Comparison of ENCODE assay signal across 6 cellular contexts in the genomic region with DNA sequence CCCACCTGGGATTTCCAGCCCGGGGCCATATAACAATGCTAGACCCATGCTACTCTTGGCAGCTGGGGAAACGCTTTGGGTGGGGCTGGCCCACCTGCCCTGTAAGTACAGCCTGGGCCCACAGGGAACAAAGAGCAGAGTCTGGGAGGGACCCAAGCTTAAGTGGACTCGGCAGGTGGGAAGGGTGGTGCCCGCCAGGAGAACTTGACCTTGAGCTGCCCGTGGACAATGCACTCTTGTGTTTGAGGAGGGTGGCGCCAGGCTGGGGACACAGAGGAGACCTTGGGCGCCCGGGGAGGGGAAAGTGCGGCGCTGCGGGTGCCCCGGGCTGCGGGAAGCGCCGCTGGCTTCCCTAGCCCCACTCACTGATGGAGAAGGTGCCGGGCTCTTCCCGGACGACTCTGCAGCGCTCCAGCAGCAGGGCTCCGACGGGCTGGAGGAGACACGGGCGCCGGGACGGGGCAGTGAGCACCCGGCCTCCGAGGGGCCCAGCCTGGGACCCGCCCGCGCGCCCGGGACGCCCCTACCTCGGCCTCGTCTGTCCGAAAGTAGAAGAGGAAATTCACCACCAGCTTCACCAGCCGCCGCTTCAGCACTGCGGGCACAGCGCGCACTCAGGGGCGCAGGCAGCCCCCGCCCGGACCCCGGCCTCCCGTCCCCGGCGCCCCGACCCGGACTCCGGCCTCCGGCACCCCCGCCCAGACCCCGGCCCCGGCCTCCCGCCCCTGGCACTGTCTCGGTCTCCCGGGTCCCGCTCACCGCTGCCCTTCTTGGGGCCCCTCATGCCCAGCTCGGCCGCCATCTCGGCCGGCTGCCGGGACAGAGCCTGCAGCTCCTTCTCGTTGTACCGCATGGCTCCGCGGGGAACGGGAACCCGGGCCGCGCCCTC. TPM values are rescaled to one million over a fixed set of nuclear protein-coding genes. Genes with fewer than 3 reads are reported as not detected.
A peak's percentile ranks its signal among the peaks of the same experiment; 100 is the strongest.
DNase-seq lines count a peak whose midpoint lies in the region; ATAC-seq and TF ChIP-seq lines count a peak whose summit lies in the region.

No MANE protein-coding gene starts in this region.

- ATAC-seq in GM18907 (IDR thresholded peaks at IDR 0.05; ENCODE audit: unreplicated experiment), result peak; percentile 20
- peak; percentile 4 for ATAC-seq in HG03342 (IDR thresholded peaks at IDR 0.05; ENCODE audit: unreplicated experiment)
- ATAC-seq in left lung, result peak; percentile 45

- peaks cover 0 to 36% of the 10 kb centered on the region in 2 donors for H3K36me3 ChIP-seq in left lung

- peaks cover 40 to 68% of the 10 kb centered on the region in 2 donors for H3K4me1 ChIP-seq in left lung

- CTCF ChIA-PET in HEK293T (lab: Yijun Ruan, JAX), result interaction anchor here (0.6 to 2.9 kb wide), 5 partner anchors 39 to 148 kb away, joined by 3 to 12 read pairs (median 4); no protein-coding TSS in a partner anchor

- H3K4me3 ChIP-seq in left lung, result peak overlapping the region; percentile 83 to 98

- no peak for TF ChIP-seq CTCF in left lung (IDR thresholded peaks at IDR 0.05)

- H3K27ac ChIP-seq in left lung, result peak overlapping the region; percentile 98 to 100

- H3K9me3 ChIP-seq in left lung, result no peaks in the 10 kb centered on the region

- intact Hi-C loops in left lung (cut with DNase I), result loop anchor here (5.0 to 10.0 kb wide), 2 partner anchors 37 to 81 kb away; partner anchors contain the start of gene AP3D1 (in 1 of the 2)

- H3K27me3 ChIP-seq in left lung, result no peaks in the 10 kb centered on the region

- POLR2A ChIA-PET in HEK293T (lab: Yijun Ruan, JAX), result interaction anchor here (1.1 to 1.6 kb wide), 3 partner anchors 36 to 92 kb away, joined by 3 to 11 read pairs (median 5); partner anchors contain the start of gene AP3D1

- DNase-seq in activated CD4-positive, alpha-beta T cell treated with anti-CD3 and anti-CD28 coated beads, Interleukin-2, amount 50 U/mL, for 48 hours, result peak; percentile 18 to 19
- DNase-seq in left lung (peak in 1 of 2 donors; percentile 70), cerebellar cortex (ENCODE audit: low spot score) (no peak), HEK293T (ENCODE audit: extremely low spot score) (no peak)

TF ChIP-seq in HEK293T, 16 proteins besides CTCF, POLR2A, EP300 and RAD21:
- no peak for TF ChIP-seq ELF4 (IDR thresholded peaks at IDR 0.05)
- no peak for TF ChIP-seq NFRKB (IDR thresholded peaks at IDR 0.05)
- no peak for TF ChIP-seq HDGF (IDR thresholded peaks at IDR 0.05; ENCODE audit: borderline replicate concordance)
- no peak for TF ChIP-seq ARNT (IDR thresholded peaks at IDR 0.05)
- TF ChIP-seq L3MBTL2 (conservative IDR thresholded peaks at IDR 0.05), result no peak
- no peak for TF ChIP-seq FOXA1 (IDR thresholded peaks at IDR 0.05)
- no peak for TF ChIP-seq BHLHE40 (IDR thresholded peaks at IDR 0.05; ENCODE audit: borderline replicate concordance)
- TF ChIP-seq PKNOX1 (IDR thresholded peaks at IDR 0.05), result no peak
- TF ChIP-seq TARDBP (IDR thresholded peaks at IDR 0.05), result no peak
- TF ChIP-seq FOXM1 (IDR thresholded peaks at IDR 0.05; ENCODE audit: borderline replicate concordance), result no peak
- no peak for TF ChIP-seq FOXK2 (IDR thresholded peaks at IDR 0.05)
- TF ChIP-seq CTBP1 (IDR thresholded peaks at IDR 0.05; ENCODE audit: borderline replicate concordance), result no peak
- TF ChIP-seq SP1 (IDR thresholded peaks at IDR 0.05), result no peak
- TF ChIP-seq SUZ12 (IDR thresholded peaks at IDR 0.05), result no peak
- no peak for TF ChIP-seq LEF1 (IDR thresholded peaks at IDR 0.05; ENCODE audit: borderline replicate concordance)
- no peak for TF ChIP-seq ZNF384 (IDR thresholded peaks at IDR 0.05)

RNA-seq across cellular contexts. Expression of gene PLEKHJ1, which starts 0.5 kb away (rescaled TPM):
- 10 to 100 TPM; 61.1 to 74.4 TPM for total RNA-seq in left lung

RNA-seq across cellular contexts. Expression of gene SF3A2, which starts 1.0 kb away (rescaled TPM):
- total RNA-seq in left lung, result 10 to 100 TPM; 50.1 to 57.8 TPM

RNA-seq across cellular contexts. Expression of gene AMH, which starts 13.5 kb away (rescaled TPM):
- total RNA-seq in left lung, result 1 to 10 TPM; 1.1 TPM

RNA-seq across cellular contexts. Expression of gene JSRP1, which starts 20.6 kb away (rescaled TPM):
- 1 to 10 TPM in 1 of 2 donors, under 1 TPM in 1; 0.65 to 1.1 TPM for total RNA-seq in left lung

RNA-seq across cellular contexts. Expression of gene PEAK3, which starts 46.3 kb away (rescaled TPM):
- 1 to 10 TPM; 1.0 to 8.5 TPM for total RNA-seq in left lung

Comparison
In these comparisons a context has a peak if more than half of its experiments do, and no peak if none do; other contexts are left out.
1. DNase-seq: peak in activated CD4-positive, alpha-beta T cell treated with anti-CD3 and anti-CD28 coated beads, Interleukin-2, amount 50 U/mL, for 48 hours (2 of 2); none in cerebellar cortex (single experiment) and HEK293T (single experiment).
2. Peak in every context shown above with its lines, with median percentiles within 50 percentile points of each other: ATAC-seq.